In genomic region chrX:130401415-130402210, GRCh38 we compare ENCODE assay signal across 8 cellular contexts. TPM values are rescaled to one million over a fixed set of nuclear protein-coding genes. Genes with fewer than 3 reads are reported as not detected.
DNase-seq lines count a peak whose midpoint lies in the region; ATAC-seq and TF ChIP-seq lines count a peak whose summit lies in the region.

Gene RBMX2, plus strand, starts transcription at chrX:130401987. Its CDS starts 46 bp downstream, at chrX:130402033.

- H3K4me2 ChIP-seq in GM23338: peak within 1 kb of the TSS; percentile 89

- H3K9me3 ChIP-seq in stomach smooth muscle (ENCODE audit: control insufficient read depth in 2 of 2, low read length in 2 of 2): no peaks in the 10 kb centered on the region

- peak within 1 kb of the TSS; percentile 76 to 82 for H3K9ac ChIP-seq in stomach smooth muscle (ENCODE audit: low read length in 2 of 2)

- H2AFZ ChIP-seq in GM23338: peak within 1 kb of the TSS; percentile 91

- peak; percentile 93 for ATAC-seq in GM23338

- no peaks in the 10 kb centered on the region for H3K9me2 ChIP-seq in GM23338 (ENCODE audit: insufficient read depth)

- H3K27ac ChIP-seq in GM23338 (ENCODE audit: low read depth): peak within 1 kb of the TSS; percentile 78; the same call in 1 of the 2 replicates
- peak within 1 kb of the TSS; percentile 55 for H3K27ac ChIP-seq in stomach smooth muscle (ENCODE audit: low read length)

- no peaks in the 10 kb centered on the region for H3F3A ChIP-seq in GM23338 (replicated peaks; ENCODE audit: low read depth)

- TF ChIP-seq CTCF in GM23338 (conservative IDR thresholded peaks at IDR 0.05; ENCODE audit: low read depth in 2 of 2): no peak
- no peak for TF ChIP-seq CTCF in fibroblast of the aortic adventitia (IDR thresholded peaks at IDR 0.05; ENCODE audit: insufficient read depth, low read length)
- no peak for TF ChIP-seq CTCF in nephron progenitor cell (IDR thresholded peaks at IDR 0.05)

- TF ChIP-seq POLR2A in Raji (IDR thresholded peaks at IDR 0.05; ENCODE audit: insufficient read depth, low read depth, low read length): peak; percentile 68

- H3K4me1 ChIP-seq in GM23338 (ENCODE audit: insufficient read depth) (no peaks in the 10 kb centered on the region), stomach smooth muscle (ENCODE audit: control insufficient read depth, insufficient read depth, low read length) (peaks cover 3% of the 10 kb centered on the region)

- no peaks in the 10 kb centered on the region for H3K9me3 Mint-ChIP-seq in GM23338
- H3K9me3 Mint-ChIP-seq in nephron progenitor cell: peaks cover 19% of the 10 kb centered on the region

- H3K36me3 ChIP-seq in GM23338 (ENCODE audit: insufficient read depth): no peaks in the 10 kb centered on the region
- peaks cover 0 to 2% of the 10 kb centered on the region in 2 donors for H3K36me3 ChIP-seq in stomach smooth muscle (ENCODE audit: control insufficient read depth in 2 of 2, insufficient read depth in 2 of 2, low read length in 2 of 2)

- H3K4me3 Mint-ChIP-seq in GM23338 (peak within 1 kb of the TSS; percentile 91), nephron progenitor cell (peak within 1 kb of the TSS; percentile 94)

- peaks cover 11% of the 10 kb centered on the region for H3K79me2 ChIP-seq in GM23338 (replicated peaks; ENCODE audit: insufficient read depth)

- no peaks in the 10 kb centered on the region for H3K4me1 Mint-ChIP-seq in GM23338
- peaks cover 7% of the 10 kb centered on the region for H3K4me1 Mint-ChIP-seq in nephron progenitor cell

- H3K27me3 Mint-ChIP-seq in GM23338 (ENCODE audit: insufficient read depth, low read depth, poor library complexity) (peaks cover 7% of the 10 kb centered on the region), nephron progenitor cell (ENCODE audit: low read depth, poor library complexity) (peaks cover 21% of the 10 kb centered on the region)

- peaks cover 9% of the 10 kb centered on the region; the same call in 2 of the 3 replicates for H3K36me3 Mint-ChIP-seq in GM23338 (ENCODE audit: low read depth)
- H3K36me3 Mint-ChIP-seq in nephron progenitor cell (ENCODE audit: low read depth): peaks cover 15% of the 10 kb centered on the region

- peak within 1 kb of the TSS; percentile 94 for H3K27ac Mint-ChIP-seq in GM23338
- peak within 1 kb of the TSS; percentile 94 for H3K27ac Mint-ChIP-seq in nephron progenitor cell

- H3K4me3 ChIP-seq in GM23338 (peak within 1 kb of the TSS; percentile 79), fibroblast of the aortic adventitia (ENCODE audit: low read depth, low read length) (peak within 1 kb of the TSS; percentile 80), stomach smooth muscle (ENCODE audit: low read length in 2 of 2) (peak within 1 kb of the TSS; percentile 67 to 80)

- H3K27me3 ChIP-seq in GM23338 (ENCODE audit: insufficient read depth): no peaks in the 10 kb centered on the region
- peaks cover 0 to 3% of the 10 kb centered on the region in 2 donors for H3K27me3 ChIP-seq in stomach smooth muscle (ENCODE audit: control insufficient read depth in 1 of 2, insufficient read depth in 2 of 2, low read length in 2 of 2)

- no peaks in the 10 kb centered on the region for H4K20me1 ChIP-seq in GM23338 (replicated peaks; ENCODE audit: insufficient read depth)

- peak; percentile 94 for DNase-seq in ELF-1 (ENCODE audit: low read depth, low spot score)
- peak; percentile 76 for DNase-seq in GM23338 (ENCODE audit: low spot score)
- DNase-seq in Kasumi-1 (lab: John Stamatoyannopoulos, UW): peak; percentile 44 to 50
- peak; percentile 89 for DNase-seq in activated effector memory CD4-positive, alpha-beta T cell treated with anti-CD3 and anti-CD28 coated beads, Interleukin-2, amount 50 U/mL, for 16 hours
- peak; percentile 69 for DNase-seq in fibroblast of the aortic adventitia (ENCODE audit: low read depth)
- DNase-seq in nephron progenitor cell: peak; percentile 82

TF ChIP-seq in GM23338, 12 proteins besides CTCF, POLR2A, EP300 and RAD21:
- TF ChIP-seq ZNF462 (CRISPR knock-in tag; IDR thresholded peaks at IDR 0.05) (no peak), STAT1 (IDR thresholded peaks at IDR 0.05; ENCODE audit: unreplicated experiment) (no peak), ZNF114 (CRISPR knock-in tag; IDR thresholded peaks at IDR 0.05) (no peak), EZH2 (IDR thresholded peaks at IDR 0.05; ENCODE audit: low read depth, unreplicated experiment) (no peak), POLR2AphosphoS5 (IDR thresholded peaks at IDR 0.05; ENCODE audit: low read depth) (peak; percentile 68), EZH2phosphoT487 (IDR thresholded peaks at IDR 0.05; ENCODE audit: unreplicated experiment) (no peak), ETS1 (IDR thresholded peaks at IDR 0.05) (no peak)

RNA-seq across cellular contexts. Expression of gene RBMX2, which starts in this region (rescaled TPM):
- 13.4 and 16.1 TPM in 2 replicates for total RNA-seq in GM23338 (2014; rRNA removed; shearing (Covaris generic))
- 44.6 and 48.9 TPM in 2 replicates for polyA plus RNA-seq in GM23338 (2016; fragmentation: Nextera tagmentation; extraction: Ambion mirVana)
- 24.8 and 47.8 TPM in 2 replicates for total RNA-seq in fibroblast of the aortic adventitia (ENCODE audit: low replicate concordance)

Comparison
In these comparisons a context has a peak if more than half of its experiments do, and no peak if none do; other contexts are left out.
1. Peak in every context shown above with its lines: DNase-seq, ATAC-seq, H3K4me3 ChIP-seq and H3K27ac ChIP-seq.